ENCODE assay signal across 8 cellular contexts in genomic region chr18:35407871-35408481, GRCh38. TPM values are rescaled to one million over a fixed set of nuclear protein-coding genes. Genes with fewer than 3 reads are reported as not detected.
DNase-seq lines count a peak whose midpoint lies in the region; ATAC-seq and TF ChIP-seq lines count a peak whose summit lies in the region.

No MANE protein-coding gene starts in this region.

- TF ChIP-seq POLR2A in testis (IDR thresholded peaks at IDR 0.05): no peak

- H3K4me1 ChIP-seq in left lung (peaks cover 0 to 13% of the 10 kb centered on the region in 2 donors), testis (no peaks in the 10 kb centered on the region)

- H3K9me2 ChIP-seq in SU-DHL-6 (replicated peaks; ENCODE audit: insufficient read depth, low read length): no peaks in the 10 kb centered on the region

- POLR2A ChIA-PET in GM10248 (lab: Yijun Ruan, JAX): no interaction called here

- H3K27ac ChIP-seq in SU-DHL-6 (ENCODE audit: low read depth, low read length) (no peak overlapping the region; the same call in 1 of the 2 replicates), left lung (no peak overlapping the region), testis (no peak overlapping the region)

- peaks cover 37% of the 10 kb centered on the region for H3F3A ChIP-seq in SU-DHL-6 (ENCODE audit: insufficient read depth)

- no peaks in the 10 kb centered on the region for H4K20me1 ChIP-seq in SU-DHL-6 (ENCODE audit: low read depth, low read length)

- no peaks in the 10 kb centered on the region for H3K36me3 ChIP-seq in SU-DHL-6 (ENCODE audit: low read length)
- no peaks in the 10 kb centered on the region for H3K36me3 ChIP-seq in left lung
- H3K36me3 ChIP-seq in testis (ENCODE audit: low read depth, missing control alignments): no peaks in the 10 kb centered on the region

- DNase-seq in A172 (ENCODE audit: low spot score) (peak; percentile 85), GM10248 (ENCODE audit: extremely low spot score) (peak; percentile 68), NCI-H187 treated with DMSO at 0.1 percent for 48 hours (lab: John Stamatoyannopoulos, UW) (peak; percentile 16), choroid plexus epithelial cell (ENCODE audit: low read depth) (peak; percentile 89), left lung (no peak), testis (peak; percentile 60)

- peak; percentile 61 for TF ChIP-seq CTCF in GM10248 (IDR thresholded peaks at IDR 0.05; ENCODE audit: control extremely low read depth, extremely low read depth, low read depth, missing control alignments)
- TF ChIP-seq CTCF in SU-DHL-6 (IDR thresholded peaks at IDR 0.05; ENCODE audit: insufficient read depth, low read length, poor library complexity, severe bottlenecking): peak; percentile 84
- peak; percentile 86 for TF ChIP-seq CTCF in choroid plexus epithelial cell (conservative IDR thresholded peaks at IDR 0.05; ENCODE audit: low read depth, low read length)
- peak; percentile 67 to 73 for TF ChIP-seq CTCF in left lung (IDR thresholded peaks at IDR 0.05)
- TF ChIP-seq CTCF in testis (IDR thresholded peaks at IDR 0.05): peak; percentile 59 to 79 (median 63)

- ATAC-seq in HG02763 (IDR thresholded peaks at IDR 0.05; ENCODE audit: unreplicated experiment): peak; percentile 49
- peak; percentile 94 for ATAC-seq in left lung

- intact Hi-C loops in left lung (cut with DNase I) (no loop called here), testis (cut with DNase I; ENCODE audit: low total_unique reads) (no loop called here)

- H3K27me3 ChIP-seq in SU-DHL-6 (ENCODE audit: low read length) (no peaks in the 10 kb centered on the region), left lung (no peaks in the 10 kb centered on the region), testis (no peaks in the 10 kb centered on the region)

- H3K4me2 ChIP-seq in SU-DHL-6 (ENCODE audit: low read depth, low read length, poor library complexity, severe bottlenecking): no peak overlapping the region

- H3K9ac ChIP-seq in SU-DHL-6 (ENCODE audit: low read length): no peak overlapping the region

- CTCF ChIA-PET in GM10248 (lab: Yijun Ruan, JAX): interaction anchor here (0.7 to 2.3 kb wide), 17 partner anchors 10 to 274 kb away, joined by 3 to 13 read pairs (median 4); no protein-coding TSS in a partner anchor

- H3K4me3 ChIP-seq in SU-DHL-6 (ENCODE audit: insufficient read depth, low read length, poor library complexity, severe bottlenecking) (no peak overlapping the region), choroid plexus epithelial cell (ENCODE audit: low read depth, low read length) (no peak overlapping the region), left lung (no peak overlapping the region), testis (no peak overlapping the region)

- H2AFZ ChIP-seq in SU-DHL-6 (ENCODE audit: low read depth, low read length, severe bottlenecking): no peak overlapping the region

- WGBS in testis, 2 donors: 34 to 44% methylated on average over 5 of the region's 5 CpGs

- H3K9me3 ChIP-seq in SU-DHL-6 (ENCODE audit: insufficient read depth, low read length) (no peaks in the 10 kb centered on the region), left lung (no peaks in the 10 kb centered on the region), testis (no peaks in the 10 kb centered on the region)

- H3K79me2 ChIP-seq in SU-DHL-6 (ENCODE audit: insufficient read depth, low read length): no peaks in the 10 kb centered on the region

RNA-seq across cellular contexts. Expression of gene ZNF396, which starts 30.8 kb away (rescaled TPM):
- 0.33 and 0.57 TPM in 2 replicates for total RNA-seq in A172 (2014; rRNA removed; shearing (Covaris generic))
- total RNA-seq in left lung (1 to 10 TPM; 3.2 to 3.5 TPM), testis (1 to 10 TPM; 3.7 to 7.3 TPM)
- 9.3 TPM for polyA plus RNA-seq in testis (ENCODE audit: insufficient read depth, low read depth, low replicate concordance)

Comparison
In these comparisons a context has a peak if more than half of its experiments do, and no peak if none do; other contexts are left out.
1. DNase-seq: peak in A172 (single experiment), GM10248 (single experiment), NCI-H187 treated with DMSO at 0.1 percent for 48 hours (single experiment), choroid plexus epithelial cell (single experiment) and testis (single experiment); none in left lung (0 of 2).
2. Peak in every context shown above with its lines, with median percentiles within 50 percentile points of each other: CTCF ChIP-seq.